In genomic region chr14:54085137-54085810, GRCh38 we compare ENCODE assay signal across 16 cellular contexts.
DNase-seq lines count a peak whose midpoint lies in the region; FAIRE-seq and TF ChIP-seq lines count a peak whose summit lies in the region.
"Had no signal": no experiment of that assay in that cellular context is flagged by ENCODE, and none has a peak within 500 bp of the region (broad histone marks: within the 10 kb centered on the region; RNA-seq: fewer than 3 reads in every experiment).

No MANE protein-coding gene starts in this region.

- no peak overlapping the region for H3K4me3 Mint-ChIP-seq in astrocyte (ENCODE audit: unreplicated experiment)
- H3K4me3 Mint-ChIP-seq: activated CD4-positive, alpha-beta T cell treated with anti-CD3 and anti-CD28 coated beads for 36 hours; activated naive CD8-positive, alpha-beta T cell treated with anti-CD3 and anti-CD28 coated beads, Interleukin-2, amount 10 ng/mL, durations not matched to agents 7 days and 5 days; central memory CD8-positive, alpha-beta T cell had no signal

- H3K4me3 ChIP-seq in astrocyte (ENCODE audit: insufficient read depth, low read depth, low read length) (no peak overlapping the region), fibroblast of the aortic adventitia (ENCODE audit: low read depth, low read length) (no peak overlapping the region), smooth muscle cell (no peak overlapping the region)
- H3K4me3 ChIP-seq: BLaER1 treated with 17β-estradiol and CSF1 and Interleukin-3, amounts not matched to agents 10 nM and 100 nM; testis had no signal

- no peaks in the 10 kb centered on the region for H3K27me3 ChIP-seq in astrocyte (ENCODE audit: insufficient read depth, low read length)
- no peaks in the 10 kb centered on the region for H3K27me3 ChIP-seq in smooth muscle cell (ENCODE audit: low read depth)
- H3K27me3 ChIP-seq: BLaER1 treated with 17β-estradiol and CSF1 and Interleukin-3, amounts not matched to agents 10 nM and 100 nM; foreskin keratinocyte; testis had no signal

- H3K27ac ChIP-seq in astrocyte (ENCODE audit: low read depth, low read length) (no peak overlapping the region), smooth muscle cell (ENCODE audit: low read depth) (peak overlapping the region; percentile 15)
- H3K27ac ChIP-seq: BLaER1 treated with 17β-estradiol and CSF1 and Interleukin-3, amounts not matched to agents 10 nM and 100 nM; foreskin keratinocyte; testis had no signal

- TF ChIP-seq CTCF in astrocyte (IDR thresholded peaks at IDR 0.05; ENCODE audit: insufficient read depth, low read depth, low read length) (no peak), fibroblast of the aortic adventitia (IDR thresholded peaks at IDR 0.05; ENCODE audit: insufficient read depth, low read length) (no peak), smooth muscle cell (IDR thresholded peaks at IDR 0.05; ENCODE audit: borderline replicate concordance, insufficient read depth, poor library complexity, severe bottlenecking) (no peak)

- H3K36me3 Mint-ChIP-seq in astrocyte (ENCODE audit: low read depth, unreplicated experiment) = no peaks in the 10 kb centered on the region
- H3K36me3 Mint-ChIP-seq: activated naive CD8-positive, alpha-beta T cell treated with anti-CD3 and anti-CD28 coated beads, Interleukin-2, amount 10 ng/mL, durations not matched to agents 7 days and 5 days had no signal

- H3K79me2 ChIP-seq in astrocyte (ENCODE audit: insufficient read depth, low read length) = no peaks in the 10 kb centered on the region
- H3K79me2 ChIP-seq in smooth muscle cell (ENCODE audit: low read depth) = no peaks in the 10 kb centered on the region

- FAIRE-seq in astrocyte (lab: Jason Lieb, UNC) (no peak), HTR-8/SVneo (lab: Jason Lieb, UNC) (no peak)

- H4K20me1 ChIP-seq in astrocyte (ENCODE audit: insufficient read depth, low read length) (no peaks in the 10 kb centered on the region), smooth muscle cell (ENCODE audit: low read depth) (no peaks in the 10 kb centered on the region)
- H4K20me1 ChIP-seq: BLaER1 treated with 17β-estradiol and CSF1 and Interleukin-3, amounts not matched to agents 10 nM and 100 nM had no signal

- H3K36me3 ChIP-seq in astrocyte (ENCODE audit: insufficient read depth, low read length) (no peaks in the 10 kb centered on the region), smooth muscle cell (ENCODE audit: low read depth) (no peaks in the 10 kb centered on the region)
- H3K36me3 ChIP-seq: BLaER1 treated with 17β-estradiol and CSF1 and Interleukin-3, amounts not matched to agents 10 nM and 100 nM had no signal

- no peak overlapping the region for H3K9ac ChIP-seq in astrocyte (ENCODE audit: low read length)
- no peak overlapping the region for H3K9ac ChIP-seq in smooth muscle cell (ENCODE audit: low read depth)
- H3K9ac ChIP-seq: BLaER1 treated with 17β-estradiol and CSF1 and Interleukin-3, amounts not matched to agents 10 nM and 100 nM had no signal

- peaks cover 12% of the 10 kb centered on the region for H3K4me1 Mint-ChIP-seq in astrocyte (ENCODE audit: low read depth, unreplicated experiment)
- H3K4me1 Mint-ChIP-seq: activated CD4-positive, alpha-beta T cell treated with anti-CD3 and anti-CD28 coated beads for 36 hours; activated naive CD8-positive, alpha-beta T cell treated with anti-CD3 and anti-CD28 coated beads, Interleukin-2, amount 10 ng/mL, durations not matched to agents 7 days and 5 days; central memory CD8-positive, alpha-beta T cell had no signal

- no peaks in the 10 kb centered on the region for H3K9me3 ChIP-seq in astrocyte (ENCODE audit: insufficient read depth, low read depth, low read length)
- no peaks in the 10 kb centered on the region for H3K9me3 ChIP-seq in smooth muscle cell (replicated peaks; ENCODE audit: low read depth)
- H3K9me3 ChIP-seq: BLaER1 treated with 17β-estradiol and CSF1 and Interleukin-3, amounts not matched to agents 10 nM and 100 nM; testis had no signal

- no peaks in the 10 kb centered on the region for H3F3A ChIP-seq in smooth muscle cell (ENCODE audit: low read depth)

- H3K4me1 ChIP-seq in astrocyte (ENCODE audit: insufficient read depth, low read length) (no peaks in the 10 kb centered on the region), smooth muscle cell (ENCODE audit: low read depth) (no peaks in the 10 kb centered on the region)
- H3K4me1 ChIP-seq: BLaER1 treated with 17β-estradiol and CSF1 and Interleukin-3, amounts not matched to agents 10 nM and 100 nM; foreskin keratinocyte; testis had no signal

- H3K27me3 Mint-ChIP-seq in astrocyte (ENCODE audit: low read depth, unreplicated experiment) = no peaks in the 10 kb centered on the region
- H3K27me3 Mint-ChIP-seq: central memory CD8-positive, alpha-beta T cell had no signal

- peak; percentile 9 for DNase-seq in EL
- DNase-seq in astrocyte (ENCODE audit: low read depth) = peak; percentile 23
- peak; percentile 48 for DNase-seq in fibroblast of the aortic adventitia (ENCODE audit: low read depth)
- DNase-seq in smooth muscle cell (lab: John Stamatoyannopoulos, UW; ENCODE audit: unreplicated experiment) = no peak
- DNase-seq in HTR-8/SVneo (ENCODE audit: insufficient read length, low spot score) = no peak
- no peak for DNase-seq in NK-92 (lab: John Stamatoyannopoulos, UW; ENCODE audit: unreplicated experiment)
- DNase-seq in OCI-M1 (lab: John Stamatoyannopoulos, UW) = no peak
- DNase-seq: activated CD4-positive, alpha-beta T cell treated with anti-CD3 and anti-CD28 coated beads for 36 hours; activated effector memory CD4-positive, alpha-beta T cell treated with anti-CD3 and anti-CD28 coated beads, Interleukin-2, amount 50 U/mL, for 16 hours; activated naive CD8-positive, alpha-beta T cell treated with anti-CD3 and anti-CD28 coated beads, Interleukin-2, amount 10 ng/mL, durations not matched to agents 7 days and 5 days; foreskin keratinocyte; mammary epithelial cell; stimulated activated naive CD4-positive, alpha-beta T cell treated with Interleukin-2 at 50 U/mL for 16 hours; testis had no signal

- H3K4me2 ChIP-seq in astrocyte (ENCODE audit: low read length) = no peak overlapping the region
- peak overlapping the region; percentile 62 for H3K4me2 ChIP-seq in smooth muscle cell
- H3K4me2 ChIP-seq: BLaER1 treated with 17β-estradiol and CSF1 and Interleukin-3, amounts not matched to agents 10 nM and 100 nM had no signal

- no peaks in the 10 kb centered on the region for H3K9me3 Mint-ChIP-seq in astrocyte (ENCODE audit: unreplicated experiment)
- H3K9me3 Mint-ChIP-seq: activated naive CD8-positive, alpha-beta T cell treated with anti-CD3 and anti-CD28 coated beads, Interleukin-2, amount 10 ng/mL, durations not matched to agents 7 days and 5 days had no signal

- H2AFZ ChIP-seq in astrocyte (ENCODE audit: low read depth, low read length) (no peak overlapping the region), smooth muscle cell (ENCODE audit: low read depth) (peak overlapping the region; percentile 21)

- H3K27ac Mint-ChIP-seq in astrocyte (ENCODE audit: unreplicated experiment) = no peak overlapping the region
- H3K27ac Mint-ChIP-seq: activated CD4-positive, alpha-beta T cell treated with anti-CD3 and anti-CD28 coated beads for 36 hours; activated naive CD8-positive, alpha-beta T cell treated with anti-CD3 and anti-CD28 coated beads, Interleukin-2, amount 10 ng/mL, durations not matched to agents 7 days and 5 days had no signal

Comparison
In these comparisons a context has a peak if more than half of its experiments do, and no peak if none do; other contexts are left out.
1. DNase-seq: peak in EL (single experiment), astrocyte (single experiment) and fibroblast of the aortic adventitia (single experiment); none in smooth muscle cell (single experiment), HTR-8/SVneo (single experiment), NK-92 (single experiment) and OCI-M1 (single experiment).